In the genomic region with DNA sequence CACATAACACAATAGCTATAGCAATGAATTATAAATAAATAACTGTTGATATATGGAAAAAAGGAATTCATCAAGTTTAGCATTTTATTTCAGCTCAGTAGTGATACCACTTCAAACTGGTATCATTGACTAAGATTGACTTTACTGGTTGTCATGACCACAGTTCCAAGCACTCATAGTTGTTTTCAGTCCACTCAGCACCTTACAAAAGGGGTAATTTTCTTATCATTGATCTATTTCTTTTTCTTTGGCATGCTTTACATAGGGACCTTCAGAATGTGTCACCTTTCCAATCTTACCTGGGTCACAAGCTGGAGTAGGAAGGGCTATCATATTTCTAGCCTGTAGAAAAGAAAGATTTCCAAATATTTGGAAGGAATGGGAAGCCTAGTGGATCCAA, we compare ENCODE assay signal across 28 cellular contexts.
"Had no signal": no experiment of that assay in that cellular context is flagged by ENCODE, and none has a peak within 500 bp of the region (broad histone marks: within the 10 kb centered on the region; RNA-seq: fewer than 3 reads in every experiment).

No MANE protein-coding gene starts in this region.

- ATAC-seq: activated CD8-positive, alpha-beta T cell treated with anti-CD3 and anti-CD28 coated beads for 36 hours; activated naive CD4-positive, alpha-beta T cell treated with anti-CD3 and anti-CD28 coated beads, Interleukin-2, amount 50 U/mL, for 72 hours; body of pancreas had no signal

- H3K27ac ChIP-seq: adrenal gland, body of pancreas, brain microvascular endothelial cell, breast epithelium, VCaP had no signal

- DNase-seq: activated B cell treated with CpG ODN at 0.5 μM for 24 hours; activated CD4-positive, alpha-beta memory T cell treated with anti-CD3 and anti-CD28 coated beads for 36 hours; activated CD4-positive, alpha-beta T cell treated with anti-CD3 and anti-CD28 coated beads for 4 hours; activated CD4-positive, alpha-beta T cell treated with anti-CD3 and anti-CD28 coated beads, Interleukin-2, amount 10 ng/mL, durations not matched to agents 24 days and 14 days; activated CD4-positive, alpha-beta T cell treated with anti-CD3 and anti-CD28 coated beads, Interleukin-2, amount 50 U/mL, for 1 hour; activated CD4-positive, alpha-beta T cell treated with anti-CD3 and anti-CD28 coated beads, Interleukin-2, amount 50 U/mL, for 4 hours; activated CD4-positive, CD25-positive, alpha-beta regulatory T cell treated with anti-CD3 and anti-CD28 coated beads, Interleukin-2, amount 50 U/mL, for 72 hours; activated CD8-positive, alpha-beta memory T cell treated with anti-CD3 and anti-CD28 coated beads, Interleukin-2, amount 50 U/mL, for 4 hours; activated CD8-positive, alpha-beta T cell treated with anti-CD3 and anti-CD28 coated beads for 36 hours; activated effector memory CD4-positive, alpha-beta T cell treated with anti-CD3 and anti-CD28 coated beads, Interleukin-2, amount 50 U/mL, for 16 hours; activated gamma-delta T cell treated with Interleukin-2 at 50 U/mL for 16 hours; activated naive CD4-positive, alpha-beta T cell; activated naive CD4-positive, alpha-beta T cell treated with anti-CD3 and anti-CD28 coated beads for 36 hours; activated naive CD4-positive, alpha-beta T cell treated with anti-CD3 and anti-CD28 coated beads, Interleukin-2, amount 50 U/mL, for 16 hours; activated naive CD8-positive, alpha-beta T cell treated with anti-CD3 and anti-CD28 coated beads for 36 hours; activated T-cell treated with anti-CD3 and anti-CD28 coated beads, Interleukin-2, amount 50 U/mL, for 24 hours; activated T-cell treated with anti-CD3 and anti-CD28 coated beads, Interleukin-2, amount 50 U/mL, for 48 hours; adrenal gland; amniotic stem cell; aorta; body of pancreas; brain microvascular endothelial cell; central memory CD4-positive, alpha-beta T cell; T-helper 2 cell; T-helper 9 cell had no signal

- H3K27me3 ChIP-seq: adrenal gland, body of pancreas, brain microvascular endothelial cell, breast epithelium had no signal

- H3K4me3 ChIP-seq: adrenal gland, body of pancreas, breast epithelium had no signal

- H3K9me3 ChIP-seq: adrenal gland, body of pancreas, breast epithelium had no signal

- H3K4me1 ChIP-seq: adrenal gland, body of pancreas, breast epithelium had no signal

- H3K36me3 ChIP-seq: adrenal gland, brain microvascular endothelial cell, breast epithelium had no signal
